Comparison of ENCODE assay signal across 15 cellular contexts in genomic region chr20:14644698-14645097, GRCh38.
DNase-seq lines count a peak whose midpoint lies in the region; ATAC-seq lines count a peak whose summit lies in the region.
"Had no signal": no experiment of that assay in that cellular context is flagged by ENCODE, and none has a peak within 500 bp of the region (broad histone marks: within the 10 kb centered on the region; RNA-seq: fewer than 3 reads in every experiment).

No MANE protein-coding gene starts in this region.

- no peak for ATAC-seq in GM18868 (IDR thresholded peaks at IDR 0.05; ENCODE audit: unreplicated experiment)
- ATAC-seq in activated T-cell treated with anti-CD3 and anti-CD28 coated beads, Interleukin-2, amount 50 U/mL, for 4 hours, result no peak
- ATAC-seq: CD8-positive, alpha-beta T cell; HepG2; T-helper 17 cell had no signal

- intact Hi-C loops in posterior cingulate gyrus (cut with DNase I), result no loop called here

- no peaks in the 10 kb centered on the region for H3K4me1 Mint-ChIP-seq in activated T-cell treated with anti-CD3 and anti-CD28 coated beads, Interleukin-2, amount 50 U/mL, for 4 hours (ENCODE audit: low read depth)
- H3K4me1 Mint-ChIP-seq: T-helper 17 cell had no signal

- no peaks in the 10 kb centered on the region for H3K27me3 Mint-ChIP-seq in activated T-cell treated with anti-CD3 and anti-CD28 coated beads, Interleukin-2, amount 50 U/mL, for 4 hours (ENCODE audit: low read depth)
- H3K27me3 Mint-ChIP-seq: T-helper 17 cell had no signal

- no peak overlapping the region for H3K4me3 Mint-ChIP-seq in activated T-cell treated with anti-CD3 and anti-CD28 coated beads, Interleukin-2, amount 50 U/mL, for 4 hours
- H3K4me3 Mint-ChIP-seq: CD8-positive, alpha-beta T cell; T-helper 17 cell had no signal

- no peaks in the 10 kb centered on the region for H3K36me3 Mint-ChIP-seq in activated T-cell treated with anti-CD3 and anti-CD28 coated beads, Interleukin-2, amount 50 U/mL, for 4 hours (ENCODE audit: insufficient read depth)
- H3K36me3 Mint-ChIP-seq: CD8-positive, alpha-beta T cell had no signal

- DNase-seq in DMS53 (lab: John Stamatoyannopoulos, UW) (peak; percentile 90), NCI-H146 (lab: John Stamatoyannopoulos, UW) (peak; percentile 72), NCI-H345 (lab: John Stamatoyannopoulos, UW) (peak; percentile 77), SHP77 (lab: John Stamatoyannopoulos, UW) (peak; percentile 52 to 64), posterior cingulate gyrus (no peak)
- DNase-seq in activated T-cell treated with anti-CD3 and anti-CD28 coated beads, Interleukin-2, amount 50 U/mL, for 4 hours, result no peak
- DNase-seq: CD8-positive, alpha-beta T cell; DMS 273 treated with DMSO at 0.1 percent for 48 hours; H7; MG63; NCI-H187 treated with DMSO at 0.1 percent for 48 hours; Right ventricle myocardium superior; T-helper 17 cell had no signal

- H3K9me3 Mint-ChIP-seq in activated T-cell treated with anti-CD3 and anti-CD28 coated beads, Interleukin-2, amount 50 U/mL, for 4 hours, result peaks cover 14% of the 10 kb centered on the region

Comparison
In these comparisons a context has a peak if more than half of its experiments do, and no peak if none do; other contexts are left out.
1. DNase-seq: peak in DMS53 (single experiment), NCI-H146 (single experiment), NCI-H345 (single experiment) and SHP77 (2 of 2); none in posterior cingulate gyrus (0 of 10) and activated T-cell treated with anti-CD3 and anti-CD28 coated beads, Interleukin-2, amount 50 U/mL, for 4 hours (single experiment).